20 cellular contexts compared by ENCODE assay signal in genomic region chr2:19675856-19676460, GRCh38.
DNase-seq lines count a peak whose midpoint lies in the region; ATAC-seq, FAIRE-seq and TF ChIP-seq lines count a peak whose summit lies in the region.
"Had no signal": no experiment of that assay in that cellular context is flagged by ENCODE, and none has a peak within 500 bp of the region (broad histone marks: within the 10 kb centered on the region; RNA-seq: fewer than 3 reads in every experiment).

No MANE protein-coding gene starts in this region.

- H3K9me3 ChIP-seq in GM23248 (ENCODE audit: low read depth) (no peaks in the 10 kb centered on the region), Peyer's patch (no peaks in the 10 kb centered on the region)
- H3K9me3 ChIP-seq: A549, neutrophil, upper lobe of left lung had no signal

- no peak overlapping the region for H3K4me3 ChIP-seq in GM23248
- no peak overlapping the region for H3K4me3 ChIP-seq in Peyer's patch
- H3K4me3 ChIP-seq: A549, upper lobe of left lung had no signal

- FAIRE-seq in urothelium cell line (lab: Jason Lieb, UNC) = no peak
- FAIRE-seq: A549 had no signal

- no peaks in the 10 kb centered on the region for H3K9me3 Mint-ChIP-seq in stimulated activated naive B cell treated with anti-CD40 and anti-IgM and Interleukin-4, amounts not matched to agents 10 μg/mL and 1 μg/mL and 100 μg/mL, for 72 hours
- H3K9me3 Mint-ChIP-seq: activated CD4-positive, alpha-beta T cell treated with anti-CD3 and anti-CD28 coated beads, Interleukin-2, amount 10 ng/mL, durations not matched to agents 24 days and 14 days; CD4-positive, alpha-beta T cell; dendritic cell treated with granulocyte-macrophage colony-stimulating factor and Interleukin-4, amounts not matched to agents 40 ng/mL and 50 ng/mL, for 4 days; stimulated activated naive CD8-positive, alpha-beta T cell treated with anti-CD3 and anti-CD28 coated beads, Interleukin-15, amount 100 ng/mL, for 72 hours had no signal

- H3K27ac Mint-ChIP-seq in stimulated activated naive B cell treated with anti-CD40 and anti-IgM and Interleukin-4, amounts not matched to agents 10 μg/mL and 1 μg/mL and 100 μg/mL, for 72 hours = no peak overlapping the region
- H3K27ac Mint-ChIP-seq: activated CD4-positive, alpha-beta T cell treated with anti-CD3 and anti-CD28 coated beads, Interleukin-2, amount 10 ng/mL, durations not matched to agents 24 days and 14 days; CD4-positive, alpha-beta T cell; dendritic cell treated with granulocyte-macrophage colony-stimulating factor and Interleukin-4, amounts not matched to agents 40 ng/mL and 50 ng/mL, for 4 days; stimulated activated naive CD8-positive, alpha-beta T cell treated with anti-CD3 and anti-CD28 coated beads, Interleukin-15, amount 100 ng/mL, for 72 hours had no signal

- no peaks in the 10 kb centered on the region for H3K36me3 Mint-ChIP-seq in stimulated activated naive B cell treated with anti-CD40 and anti-IgM and Interleukin-4, amounts not matched to agents 10 μg/mL and 1 μg/mL and 100 μg/mL, for 72 hours

- 59 to 64% methylated on average over 12 to 13 of the region's 13 CpGs for WGBS in GM23248 (ENCODE audit: low coverage in 1 of 2, low lambda C conversion rate in 2 of 2, missing lambda C conversion rate in 2 of 2), 2 experiments

- H2AFZ ChIP-seq in GM23248 = no peak overlapping the region

- in situ Hi-C loops in GM23248 (cut with MboI) = no loop called here

- H3K27ac ChIP-seq in 22Rv1 = peak overlapping the region; percentile 43
- H3K27ac ChIP-seq in GM23248 = no peak overlapping the region
- no peak overlapping the region for H3K27ac ChIP-seq in foreskin keratinocyte
- H3K27ac ChIP-seq in Peyer's patch = no peak overlapping the region
- H3K27ac ChIP-seq: neutrophil, upper lobe of left lung had no signal

- no peaks in the 10 kb centered on the region for H4K20me1 ChIP-seq in GM23248 (ENCODE audit: insufficient read depth)

- peaks cover 0 to 10% of the 10 kb centered on the region in 2 donors for H3K27me3 Mint-ChIP-seq in stimulated activated naive B cell treated with anti-CD40 and anti-IgM and Interleukin-4, amounts not matched to agents 10 μg/mL and 1 μg/mL and 100 μg/mL, for 72 hours
- H3K27me3 Mint-ChIP-seq: activated CD4-positive, alpha-beta T cell treated with anti-CD3 and anti-CD28 coated beads, Interleukin-2, amount 10 ng/mL, durations not matched to agents 24 days and 14 days had no signal

- H3K4me1 Mint-ChIP-seq in stimulated activated naive B cell treated with anti-CD40 and anti-IgM and Interleukin-4, amounts not matched to agents 10 μg/mL and 1 μg/mL and 100 μg/mL, for 72 hours = no peaks in the 10 kb centered on the region
- H3K4me1 Mint-ChIP-seq: activated CD4-positive, alpha-beta T cell treated with anti-CD3 and anti-CD28 coated beads, Interleukin-2, amount 10 ng/mL, durations not matched to agents 24 days and 14 days; stimulated activated naive CD8-positive, alpha-beta T cell treated with anti-CD3 and anti-CD28 coated beads, Interleukin-15, amount 100 ng/mL, for 72 hours had no signal

- no peak overlapping the region for H3K4me3 Mint-ChIP-seq in stimulated activated naive B cell treated with anti-CD40 and anti-IgM and Interleukin-4, amounts not matched to agents 10 μg/mL and 1 μg/mL and 100 μg/mL, for 72 hours
- H3K4me3 Mint-ChIP-seq: activated CD4-positive, alpha-beta T cell treated with anti-CD3 and anti-CD28 coated beads, Interleukin-2, amount 10 ng/mL, durations not matched to agents 24 days and 14 days; CD4-positive, alpha-beta T cell; dendritic cell treated with granulocyte-macrophage colony-stimulating factor and Interleukin-4, amounts not matched to agents 40 ng/mL and 50 ng/mL, for 4 days; stimulated activated naive CD8-positive, alpha-beta T cell treated with anti-CD3 and anti-CD28 coated beads, Interleukin-15, amount 100 ng/mL, for 72 hours had no signal

- H3K9ac ChIP-seq in GM23248 = no peak overlapping the region

- H3K27me3 ChIP-seq in GM23248 (replicated peaks; ENCODE audit: insufficient read depth) = 0 out of 2 replicates have a peak, but pooled peaks cover 4% of the 10 kb centered on the region
- peaks cover 23% of the 10 kb centered on the region for H3K27me3 ChIP-seq in foreskin keratinocyte
- no peaks in the 10 kb centered on the region for H3K27me3 ChIP-seq in Peyer's patch
- H3K27me3 ChIP-seq: neutrophil, upper lobe of left lung had no signal

- no peaks in the 10 kb centered on the region for H3K9me2 ChIP-seq in GM23248 (ENCODE audit: insufficient read depth)

- H3F3A ChIP-seq in GM23248 (ENCODE audit: insufficient read depth) = peaks cover 22% of the 10 kb centered on the region

- no peak for TF ChIP-seq POLR2A in Peyer's patch (IDR thresholded peaks at IDR 0.05)

- H3K79me2 ChIP-seq in GM23248 (ENCODE audit: insufficient read depth) = no peaks in the 10 kb centered on the region

- no peak for TF ChIP-seq CTCF in 22Rv1 (IDR thresholded peaks at IDR 0.05)
- no peak for TF ChIP-seq CTCF in foreskin keratinocyte (conservative IDR thresholded peaks at IDR 0.05)
- TF ChIP-seq CTCF in Peyer's patch (IDR thresholded peaks at IDR 0.05) = no peak

- ATAC-seq in foreskin keratinocyte (peak; percentile 87), HG02870 (IDR thresholded peaks at IDR 0.05; ENCODE audit: unreplicated experiment) (no peak)
- ATAC-seq in stimulated activated naive B cell treated with anti-CD40 and anti-IgM and Interleukin-4, amounts not matched to agents 10 μg/mL and 1 μg/mL and 100 μg/mL, for 72 hours (replicated peaks) = no peak
- ATAC-seq: Panc1; right cardiac atrium; stimulated activated naive CD8-positive, alpha-beta T cell treated with anti-CD3 and anti-CD28 coated beads, Interleukin-15, amount 100 ng/mL, for 72 hours had no signal

- H3K4me2 ChIP-seq in GM23248 (ENCODE audit: unreplicated experiment) = no peak overlapping the region
- H3K4me2 ChIP-seq: A549 had no signal

- H3K36me3 ChIP-seq in GM23248 (ENCODE audit: low read depth) (no peaks in the 10 kb centered on the region), Peyer's patch (no peaks in the 10 kb centered on the region)
- H3K36me3 ChIP-seq: neutrophil, upper lobe of left lung had no signal

- DNase-seq in GM23248 (peak; percentile 95), amniotic stem cell (lab: John Stamatoyannopoulos, UW) (peak; percentile 46), foreskin keratinocyte (peak in 1 of 2 donors; percentile 5), Peyer's patch (no peak), urothelium cell line (ENCODE audit: low spot score) (no peak)
- no peak for DNase-seq in stimulated activated naive B cell treated with anti-CD40 and anti-IgM and Interleukin-4, amounts not matched to agents 10 μg/mL and 1 μg/mL and 100 μg/mL, for 72 hours
- DNase-seq: activated CD4-positive, alpha-beta T cell treated with anti-CD3 and anti-CD28 coated beads, Interleukin-2, amount 10 ng/mL, durations not matched to agents 24 days and 14 days; activated naive CD4-positive, alpha-beta T cell treated with Interleukin-2 at 50 U/mL for 16 hours; CD4-positive, alpha-beta T cell; DMS79 treated with DMSO at 0.1 percent for 48 hours; erythroblast; right cardiac atrium; stimulated activated naive CD8-positive, alpha-beta T cell treated with anti-CD3 and anti-CD28 coated beads, Interleukin-15, amount 100 ng/mL, for 72 hours had no signal

- H3K4me1 ChIP-seq in GM23248 (ENCODE audit: insufficient read depth) (peaks cover 30% of the 10 kb centered on the region), foreskin keratinocyte (no peaks in the 10 kb centered on the region), Peyer's patch (no peaks in the 10 kb centered on the region)
- H3K4me1 ChIP-seq: upper lobe of left lung had no signal

Comparison
In these comparisons a context has a peak if more than half of its experiments do, and no peak if none do; other contexts are left out.
1. DNase-seq: peak in GM23248 (single experiment) and amniotic stem cell (single experiment); none in Peyer's patch (0 of 3), stimulated activated naive B cell treated with anti-CD40 and anti-IgM and Interleukin-4, amounts not matched to agents 10 μg/mL and 1 μg/mL and 100 μg/mL, for 72 hours (single experiment) and urothelium cell line (single experiment).